ENCODE assay signal across 21 cellular contexts in the genomic region with DNA sequence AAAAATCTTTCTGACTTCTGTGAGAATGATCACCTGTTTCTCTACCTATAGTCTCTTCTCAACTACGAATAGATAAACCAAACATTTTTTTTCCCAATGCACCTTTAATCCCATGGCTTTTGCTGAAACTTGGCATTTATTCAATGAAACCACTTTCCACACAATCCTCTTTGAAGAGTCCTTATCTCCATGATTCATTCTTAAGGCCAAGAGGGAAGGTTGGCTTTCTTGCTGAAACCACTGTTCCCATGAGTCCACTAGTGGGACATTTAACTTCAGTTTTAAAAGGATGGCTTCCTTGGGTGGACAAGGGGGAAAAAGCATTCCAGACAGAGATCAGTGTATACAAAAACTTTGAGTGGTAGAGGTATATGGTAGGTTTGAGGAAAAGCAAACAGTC.
A peak's percentile ranks its signal among the peaks of the same experiment; 100 is the strongest.
DNase-seq lines count a peak whose midpoint lies in the region; ATAC-seq, FAIRE-seq and TF ChIP-seq lines count a peak whose summit lies in the region.
"Had no signal": no experiment of that assay in that cellular context is flagged by ENCODE, and none has a peak within 500 bp of the region (broad histone marks: within the 10 kb centered on the region; RNA-seq: fewer than 3 reads in every experiment).

No MANE protein-coding gene starts in this region.

- H3K9ac ChIP-seq in astrocyte (ENCODE audit: low read length) = no peak overlapping the region
- H3K9ac ChIP-seq: BLaER1, GM23248 had no signal

- POLR2A ChIA-PET in activated naive CD8-positive, alpha-beta T cell treated with anti-CD3 and anti-CD28 coated beads, Interleukin-2, amount 10 ng/mL, durations not matched to agents 7 days and 5 days (lab: Charles Lee) = no interaction called here

- H3K9me3 Mint-ChIP-seq in activated naive CD8-positive, alpha-beta T cell treated with anti-CD3 and anti-CD28 coated beads, Interleukin-2, amount 10 ng/mL, durations not matched to agents 7 days and 5 days = no peaks in the 10 kb centered on the region
- H3K9me3 Mint-ChIP-seq in activated naive CD8-positive, alpha-beta T cell treated with anti-CD3 and anti-CD28 coated beads, Interleukin-2, amount 50 U/mL, for 24 hours = no peaks in the 10 kb centered on the region
- peaks cover 2% of the 10 kb centered on the region for H3K9me3 Mint-ChIP-seq in astrocyte (ENCODE audit: unreplicated experiment)
- H3K9me3 Mint-ChIP-seq: CD4-positive, alpha-beta memory T cell had no signal

- H3K36me3 Mint-ChIP-seq in activated naive CD8-positive, alpha-beta T cell treated with anti-CD3 and anti-CD28 coated beads, Interleukin-2, amount 10 ng/mL, durations not matched to agents 7 days and 5 days = peaks cover 5% of the 10 kb centered on the region
- no peaks in the 10 kb centered on the region for H3K36me3 Mint-ChIP-seq in activated naive CD8-positive, alpha-beta T cell treated with anti-CD3 and anti-CD28 coated beads, Interleukin-2, amount 50 U/mL, for 24 hours (ENCODE audit: low read depth)
- H3K36me3 Mint-ChIP-seq in astrocyte (ENCODE audit: low read depth, unreplicated experiment) = no peaks in the 10 kb centered on the region
- H3K36me3 Mint-ChIP-seq: CD14-positive monocyte; CD4-positive, alpha-beta memory T cell had no signal

- H3K27me3 Mint-ChIP-seq in activated naive CD8-positive, alpha-beta T cell treated with anti-CD3 and anti-CD28 coated beads, Interleukin-2, amount 10 ng/mL, durations not matched to agents 7 days and 5 days = peaks cover 6% of the 10 kb centered on the region
- no peaks in the 10 kb centered on the region for H3K27me3 Mint-ChIP-seq in activated naive CD8-positive, alpha-beta T cell treated with anti-CD3 and anti-CD28 coated beads, Interleukin-2, amount 50 U/mL, for 24 hours
- no peaks in the 10 kb centered on the region for H3K27me3 Mint-ChIP-seq in astrocyte (ENCODE audit: low read depth, unreplicated experiment)

- H3K4me3 ChIP-seq in astrocyte (ENCODE audit: insufficient read depth, low read depth, low read length) (no peak overlapping the region), left lung (no peak overlapping the region)
- H3K4me3 ChIP-seq: BLaER1, GM23248 had no signal

- no peaks in the 10 kb centered on the region for H3K79me2 ChIP-seq in astrocyte (ENCODE audit: insufficient read depth, low read length)

- H3K27ac ChIP-seq in astrocyte (ENCODE audit: low read depth, low read length) = no peak overlapping the region
- H3K27ac ChIP-seq in left lung = no peak overlapping the region
- H3K27ac ChIP-seq: 22Rv1, BLaER1, GM23248, HL-60 had no signal

- TF ChIP-seq CTCF in astrocyte (IDR thresholded peaks at IDR 0.05; ENCODE audit: insufficient read depth, low read depth, low read length) = no peak
- TF ChIP-seq CTCF in left lung (IDR thresholded peaks at IDR 0.05) = no peak

- H3K4me3 Mint-ChIP-seq in activated naive CD8-positive, alpha-beta T cell treated with anti-CD3 and anti-CD28 coated beads, Interleukin-2, amount 10 ng/mL, durations not matched to agents 7 days and 5 days = no peak overlapping the region
- no peak overlapping the region for H3K4me3 Mint-ChIP-seq in activated naive CD8-positive, alpha-beta T cell treated with anti-CD3 and anti-CD28 coated beads, Interleukin-2, amount 50 U/mL, for 24 hours
- H3K4me3 Mint-ChIP-seq in astrocyte (ENCODE audit: unreplicated experiment) = no peak overlapping the region
- H3K4me3 Mint-ChIP-seq: CD14-positive monocyte; CD4-positive, alpha-beta memory T cell had no signal

- H3K27ac Mint-ChIP-seq in activated naive CD8-positive, alpha-beta T cell treated with anti-CD3 and anti-CD28 coated beads, Interleukin-2, amount 10 ng/mL, durations not matched to agents 7 days and 5 days = peak overlapping the region; percentile 69
- H3K27ac Mint-ChIP-seq in activated naive CD8-positive, alpha-beta T cell treated with anti-CD3 and anti-CD28 coated beads, Interleukin-2, amount 50 U/mL, for 24 hours = no peak overlapping the region
- no peak overlapping the region for H3K27ac Mint-ChIP-seq in astrocyte (ENCODE audit: unreplicated experiment)
- H3K27ac Mint-ChIP-seq: CD14-positive monocyte; CD4-positive, alpha-beta memory T cell had no signal

- no peak overlapping the region for H3K4me2 ChIP-seq in astrocyte (ENCODE audit: low read length)
- H3K4me2 ChIP-seq: BLaER1 had no signal

- H3K27me3 ChIP-seq in astrocyte (ENCODE audit: insufficient read depth, low read length) (no peaks in the 10 kb centered on the region), left lung (no peaks in the 10 kb centered on the region)
- H3K27me3 ChIP-seq: BLaER1 had no signal

- H4K20me1 ChIP-seq in astrocyte (ENCODE audit: insufficient read depth, low read length) = no peaks in the 10 kb centered on the region
- H4K20me1 ChIP-seq: BLaER1 had no signal

- no peak overlapping the region for H2AFZ ChIP-seq in astrocyte (ENCODE audit: low read depth, low read length)
- H2AFZ ChIP-seq: GM23248 had no signal

- peaks cover 13% of the 10 kb centered on the region for H3K4me1 Mint-ChIP-seq in activated naive CD8-positive, alpha-beta T cell treated with anti-CD3 and anti-CD28 coated beads, Interleukin-2, amount 10 ng/mL, durations not matched to agents 7 days and 5 days
- H3K4me1 Mint-ChIP-seq in activated naive CD8-positive, alpha-beta T cell treated with anti-CD3 and anti-CD28 coated beads, Interleukin-2, amount 50 U/mL, for 24 hours = no peaks in the 10 kb centered on the region
- H3K4me1 Mint-ChIP-seq in astrocyte (ENCODE audit: low read depth, unreplicated experiment) = peaks cover 13% of the 10 kb centered on the region

- no peak for ATAC-seq in activated naive CD8-positive, alpha-beta T cell treated with anti-CD3 and anti-CD28 coated beads, Interleukin-2, amount 10 ng/mL, durations not matched to agents 7 days and 5 days (ENCODE audit: low read depth)
- no peak for ATAC-seq in activated naive CD8-positive, alpha-beta T cell treated with anti-CD3 and anti-CD28 coated beads, Interleukin-2, amount 50 U/mL, for 24 hours
- ATAC-seq in left lung (peak; percentile 33), HG03342 (IDR thresholded peaks at IDR 0.05; ENCODE audit: unreplicated experiment) (no peak)

- no peaks in the 10 kb centered on the region for H3K36me3 ChIP-seq in astrocyte (ENCODE audit: insufficient read depth, low read length)
- H3K36me3 ChIP-seq in left lung = no peaks in the 10 kb centered on the region
- H3K36me3 ChIP-seq: BLaER1 had no signal

- H3K4me1 ChIP-seq in astrocyte (ENCODE audit: insufficient read depth, low read length) (no peaks in the 10 kb centered on the region), left lung (no peaks in the 10 kb centered on the region)
- H3K4me1 ChIP-seq: BLaER1 had no signal

- FAIRE-seq in astrocyte (lab: Jason Lieb, UNC) = no peak
- FAIRE-seq: G401.6, GM12892, GM18507, H54 had no signal

- no peaks in the 10 kb centered on the region for H3K9me3 ChIP-seq in astrocyte (ENCODE audit: insufficient read depth, low read depth, low read length)
- no peaks in the 10 kb centered on the region for H3K9me3 ChIP-seq in left lung
- H3K9me3 ChIP-seq: BLaER1 had no signal

- peak; percentile 20 for DNase-seq in DMS53 (lab: John Stamatoyannopoulos, UW)
- DNase-seq in DMS53 treated with DMSO at 0.1 percent for 48 hours (lab: John Stamatoyannopoulos, UW; ENCODE audit: unreplicated experiment) = no peak
- DNase-seq in activated naive CD8-positive, alpha-beta T cell treated with anti-CD3 and anti-CD28 coated beads, Interleukin-2, amount 10 ng/mL, durations not matched to agents 7 days and 5 days = no peak
- DNase-seq in activated naive CD8-positive, alpha-beta T cell treated with anti-CD3 and anti-CD28 coated beads, Interleukin-2, amount 50 U/mL, for 24 hours = no peak
- DNase-seq in astrocyte (ENCODE audit: low read depth) = peak; percentile 49
- DNase-seq in left lung = no peak
- DNase-seq in DMS79 (lab: John Stamatoyannopoulos, UW) = no peak
- DNase-seq: CD4-positive, alpha-beta memory T cell; DMS153; GM23248; HCEC 1CT; IMR-90 had no signal

- intact Hi-C loops in left lung (cut with DNase I) = no loop called here

Comparison
In these comparisons a context has a peak if more than half of its experiments do, and no peak if none do; other contexts are left out.
1. DNase-seq: peak in DMS53 (single experiment) and astrocyte (single experiment); none in DMS53 treated with DMSO at 0.1 percent for 48 hours (single experiment), activated naive CD8-positive, alpha-beta T cell treated with anti-CD3 and anti-CD28 coated beads, Interleukin-2, amount 10 ng/mL, durations not matched to agents 7 days and 5 days (single experiment), activated naive CD8-positive, alpha-beta T cell treated with anti-CD3 and anti-CD28 coated beads, Interleukin-2, amount 50 U/mL, for 24 hours (single experiment), left lung (0 of 2) and DMS79 (single experiment).